1 cellular context compared by ENCODE assay signal in genomic region chr12:109098671-109099070, GRCh38.
TF ChIP-seq lines count a peak whose summit lies in the region.

No MANE protein-coding gene starts in this region.

TF ChIP-seq in GM12878, 131 proteins besides CTCF, POLR2A, EP300 and RAD21:
- TF ChIP-seq IRF5 (IDR thresholded peaks at IDR 0.05; ENCODE audit: borderline replicate concordance) (no peak), MYC (IDR thresholded peaks at IDR 0.05; ENCODE audit: insufficient read depth, insufficient read length, insufficient replicate concordance, low read length, severe bottlenecking) (no peak), E2F4 (IDR thresholded peaks at IDR 0.05; ENCODE audit: low read depth, low read length) (no peak), FOS (IDR thresholded peaks at IDR 0.05; ENCODE audit: borderline replicate concordance, extremely low read depth, insufficient read length) (no peak), NR2C2 (IDR thresholded peaks at IDR 0.05; ENCODE audit: borderline replicate concordance, control insufficient read depth, insufficient read length, low read depth) (no peak), ZSCAN29 (IDR thresholded peaks at IDR 0.05) (no peak), CBX3 (IDR thresholded peaks at IDR 0.05; ENCODE audit: borderline replicate concordance, low read depth) (no peak), ZBTB33 (IDR thresholded peaks at IDR 0.05) (no peak), MTA3 (IDR thresholded peaks at IDR 0.05; ENCODE audit: borderline replicate concordance, low read length) (no peak), RAD51 (IDR thresholded peaks at IDR 0.05) (no peak), ATF3 (IDR thresholded peaks at IDR 0.05; ENCODE audit: borderline replicate concordance, extremely low read depth, low read depth, low read length) (no peak), RBBP5 (conservative IDR thresholded peaks at IDR 0.05) (no peak), ESRRA (IDR thresholded peaks at IDR 0.05; ENCODE audit: low read length) (no peak), ZNF274 (IDR thresholded peaks at IDR 0.05; ENCODE audit: insufficient read depth, insufficient read length) (no peak), NFYA (IDR thresholded peaks at IDR 0.05; ENCODE audit: borderline replicate concordance, low read depth, low read length) (no peak), ZNF687 (IDR thresholded peaks at IDR 0.05) (no peak), USF2 (IDR thresholded peaks at IDR 0.05; ENCODE audit: borderline replicate concordance, low read depth, low read length) (no peak)
